35 cellular contexts compared by ENCODE assay signal in the genomic region with DNA sequence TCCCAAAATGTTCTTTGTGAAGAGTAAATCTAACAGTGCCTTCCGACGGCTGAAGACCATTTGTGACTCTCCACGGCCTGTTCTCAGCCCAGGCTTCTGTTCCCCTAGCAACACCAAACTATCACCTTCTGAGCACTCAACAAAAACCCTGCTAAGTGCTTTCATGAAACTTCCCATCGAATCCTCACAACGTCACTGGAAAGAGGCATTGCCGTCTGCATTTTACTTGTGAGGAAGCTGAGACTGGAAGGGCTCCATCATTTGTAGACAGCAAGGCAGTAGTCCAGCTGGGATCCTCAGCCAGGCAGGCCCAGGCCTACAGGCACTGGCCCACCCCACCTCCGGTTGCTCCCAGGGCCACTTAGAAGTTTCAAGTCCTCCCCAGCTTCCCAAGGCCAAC.
"Had no signal": no experiment of that assay in that cellular context is flagged by ENCODE, and none has a peak within 500 bp of the region (broad histone marks: within the 10 kb centered on the region; RNA-seq: fewer than 3 reads in every experiment).

No MANE protein-coding gene starts in this region.

- H3K4me1 ChIP-seq: adrenal gland, ascending aorta, esophagus squamous epithelium, heart right ventricle, lower lobe of right lung, prostate gland had no signal

- H3K36me3 Mint-ChIP-seq: activated naive CD8-positive, alpha-beta T cell treated with anti-CD3 and anti-CD28 coated beads for 36 hours; natural killer cell had no signal

- H3K4me3 Mint-ChIP-seq: activated B cell treated with CpG ODN at 0.5 μM for 24 hours; activated CD4-positive, alpha-beta T cell treated with anti-CD3 and anti-CD28 coated beads for 36 hours; activated naive CD4-positive, alpha-beta T cell treated with anti-CD3 and anti-CD28 coated beads for 36 hours; activated naive CD8-positive, alpha-beta T cell treated with anti-CD3 and anti-CD28 coated beads for 36 hours; natural killer cell had no signal

- H3K4me1 Mint-ChIP-seq: activated B cell treated with CpG ODN at 0.5 μM for 24 hours; activated CD4-positive, alpha-beta T cell treated with anti-CD3 and anti-CD28 coated beads for 36 hours; activated naive CD8-positive, alpha-beta T cell treated with anti-CD3 and anti-CD28 coated beads for 36 hours; natural killer cell had no signal

- H3K27ac Mint-ChIP-seq: activated B cell treated with CpG ODN at 0.5 μM for 24 hours; activated CD4-positive, alpha-beta T cell treated with anti-CD3 and anti-CD28 coated beads for 36 hours; activated naive CD4-positive, alpha-beta T cell treated with anti-CD3 and anti-CD28 coated beads for 36 hours; activated naive CD8-positive, alpha-beta T cell treated with anti-CD3 and anti-CD28 coated beads for 36 hours; natural killer cell had no signal

- H3K9me3 ChIP-seq: adrenal gland, ascending aorta, esophagus squamous epithelium, heart right ventricle, left lung, lower lobe of right lung, neutrophil, ovary, prostate gland, thoracic aorta had no signal

- H3K9me3 Mint-ChIP-seq: activated B cell treated with CpG ODN at 0.5 μM for 24 hours; activated naive CD4-positive, alpha-beta T cell treated with anti-CD3 and anti-CD28 coated beads for 36 hours; activated naive CD8-positive, alpha-beta T cell treated with anti-CD3 and anti-CD28 coated beads for 36 hours; natural killer cell had no signal

- ATAC-seq: activated CD4-positive, alpha-beta T cell treated with anti-CD3 and anti-CD28 coated beads for 36 hours; natural killer cell; sciatic nerve; stimulated activated naive CD8-positive, alpha-beta T cell treated with anti-CD3 and anti-CD28 coated beads, Interleukin-15, Interleukin-2, amounts not matched to agents 100 U/mL and 50 U/mL, for 24 hours had no signal

- FAIRE-seq: endometrium had no signal

- H3K27me3 ChIP-seq: adrenal gland, ascending aorta, brain microvascular endothelial cell, esophagus squamous epithelium, left lung, ovary had no signal

- H3K27ac ChIP-seq: adrenal gland, ascending aorta, brain microvascular endothelial cell, epithelial cell of prostate, esophagus squamous epithelium, heart right ventricle, left lung, lower lobe of right lung, neutrophil, ovary, prostate gland, skin epidermis, thoracic aorta had no signal

- DNase-seq: activated B cell treated with CpG ODN at 0.5 μM for 24 hours; activated CD4-positive, alpha-beta T cell treated with anti-CD3 and anti-CD28 coated beads for 36 hours; activated CD4-positive, alpha-beta T cell treated with anti-CD3 and anti-CD28 coated beads, Interleukin-2, amount 50 U/mL, for 4 hours; activated effector memory CD4-positive, alpha-beta T cell treated with anti-CD3 and anti-CD28 coated beads, Interleukin-2, amount 50 U/mL, for 16 hours; activated naive CD4-positive, alpha-beta T cell treated with anti-CD3 and anti-CD28 coated beads for 36 hours; activated naive CD8-positive, alpha-beta T cell treated with anti-CD3 and anti-CD28 coated beads for 36 hours; activated T-cell treated with anti-CD3 and anti-CD28 coated beads for 4 hours; brain microvascular endothelial cell; central memory CD4-positive, alpha-beta T cell; dermis blood vessel endothelial cell; effector CD8-positive, alpha-beta T cell; esophagus squamous epithelium; foreskin melanocyte; heart right ventricle; kidney glomerular epithelial cell; left lung; lower lobe of right lung; mesendoderm; natural killer cell; ovary; retina; stimulated activated CD4-positive, alpha-beta T cell treated with anti-CD3 and anti-CD28 coated beads, Interleukin-12 subunit alpha, Interleukin-12 subunit beta, amount 100 ng/mL, for 4 hours; stimulated activated CD4-positive, alpha-beta T cell treated with anti-CD3 and anti-CD28 coated beads, Interleukin-4, amount 100 ng/mL, for 1 hour; stimulated activated naive CD8-positive, alpha-beta T cell treated with anti-CD3 and anti-CD28 coated beads, Interleukin-15, Interleukin-2, amounts not matched to agents 100 U/mL and 50 U/mL, for 24 hours; T-helper 2 cell; trophoblast cell had no signal

- H3K4me3 ChIP-seq: adrenal gland, esophagus squamous epithelium, heart right ventricle, left lung, lower lobe of right lung, ovary, prostate gland, skin epidermis had no signal

- H3K27me3 Mint-ChIP-seq: activated naive CD8-positive, alpha-beta T cell treated with anti-CD3 and anti-CD28 coated beads for 36 hours had no signal

- H3K36me3 ChIP-seq: adrenal gland, ascending aorta, brain microvascular endothelial cell, esophagus squamous epithelium, heart right ventricle, left lung, lower lobe of right lung, neutrophil, ovary, prostate gland, thoracic aorta had no signal
